In genomic region chr14:24089890-24090289, GRCh38 we compare ENCODE assay signal across 1 cellular context.
TF ChIP-seq lines count a peak whose summit lies in the region.

No MANE protein-coding gene starts in this region.

TF ChIP-seq in H1, 55 proteins besides CTCF, POLR2A, EP300 and RAD21:
- no peak for TF ChIP-seq SIN3A (conservative IDR thresholded peaks at IDR 0.05 in 1 of 2, IDR thresholded peaks at IDR 0.05 in 1 of 2; ENCODE audit: low read depth in 1 of 2, low read length in 2 of 2)
- no peak for TF ChIP-seq KDM4A (IDR thresholded peaks at IDR 0.05; ENCODE audit: low read depth, low read length, severe bottlenecking)
- TF ChIP-seq PHF8 (conservative IDR thresholded peaks at IDR 0.05; ENCODE audit: low read depth, low read length), result no peak
TF ChIP-seq in H1: peak in this region for 0.
